27 cellular contexts compared by ENCODE assay signal in genomic region chr1:225749706-225750105, GRCh38.
"Had no signal": no experiment of that assay in that cellular context is flagged by ENCODE, and none has a peak within 500 bp of the region (broad histone marks: within the 10 kb centered on the region; RNA-seq: fewer than 3 reads in every experiment).

No MANE protein-coding gene starts in this region.

- H3K4me2 ChIP-seq: hepatocyte had no signal

- H3K9me3 Mint-ChIP-seq: memory B cell; naive thymus-derived CD4-positive, alpha-beta T cell; natural killer cell treated with Interleukin-12 subunit alpha and Interleukin-12 subunit beta and Interleukin-15 and Interleukin-18, amount 100 ng/mL, for 72 hours; neural crest cell; stimulated activated naive B cell treated with anti-CD40 and anti-IgM and Interleukin-4, amounts not matched to agents 10 μg/mL and 1 μg/mL and 100 μg/mL, for 72 hours had no signal

- ATAC-seq: mucosa of descending colon; naive thymus-derived CD4-positive, alpha-beta T cell; pancreas; right cardiac atrium; sciatic nerve; stimulated activated naive B cell treated with anti-CD40 and anti-IgM and Interleukin-4, amounts not matched to agents 10 μg/mL and 1 μg/mL and 100 μg/mL, for 72 hours; stimulated activated naive CD8-positive, alpha-beta T cell treated with anti-CD3 and anti-CD28 coated beads, Interleukin-15, Interleukin-2, amounts not matched to agents 100 U/mL and 50 U/mL, for 24 hours; upper lobe of right lung had no signal

- H3K27me3 ChIP-seq: hepatocyte, pancreas, stomach, testis, thyroid gland, upper lobe of right lung had no signal

- H3K36me3 ChIP-seq: left ventricle myocardium inferior, pancreas, prostate gland, stomach, thyroid gland, upper lobe of right lung had no signal

- H3K36me3 Mint-ChIP-seq: memory B cell; naive thymus-derived CD4-positive, alpha-beta T cell; natural killer cell treated with Interleukin-12 subunit alpha and Interleukin-12 subunit beta and Interleukin-15 and Interleukin-18, amount 100 ng/mL, for 72 hours; stimulated activated naive B cell treated with anti-CD40 and anti-IgM and Interleukin-4, amounts not matched to agents 10 μg/mL and 1 μg/mL and 100 μg/mL, for 72 hours had no signal

- H3K27ac ChIP-seq: hepatocyte, left ventricle myocardium inferior, pancreas, prostate gland, skin epidermis, stomach, testis, thyroid gland, upper lobe of right lung had no signal

- H3K4me1 ChIP-seq: prostate gland had no signal

- H3K79me2 ChIP-seq: hepatocyte had no signal

- H3K4me3 Mint-ChIP-seq: memory B cell; naive thymus-derived CD4-positive, alpha-beta T cell; natural killer cell treated with Interleukin-12 subunit alpha and Interleukin-12 subunit beta and Interleukin-15 and Interleukin-18, amount 100 ng/mL, for 72 hours; neural crest cell; stimulated activated naive B cell treated with anti-CD40 and anti-IgM and Interleukin-4, amounts not matched to agents 10 μg/mL and 1 μg/mL and 100 μg/mL, for 72 hours had no signal

- DNase-seq: islet precursor cell; left ventricle myocardium inferior; midbrain; mucosa of descending colon; naive thymus-derived CD4-positive, alpha-beta T cell; nucleus accumbens; pancreas; retina; right cardiac atrium; stimulated activated CD4-positive, alpha-beta T cell treated with anti-CD3 and anti-CD28 coated beads, Interleukin-12 subunit alpha, Interleukin-12 subunit beta, amount 100 ng/mL, for 4 hours; stimulated activated CD4-positive, alpha-beta T cell treated with anti-CD3 and anti-CD28 coated beads, Interleukin-15, amount 100 ng/mL, for 24 hours; stimulated activated CD4-positive, alpha-beta T cell treated with anti-CD3 and anti-CD28 coated beads, Interleukin-2, amount 100 ng/mL, for 24 hours; stimulated activated CD4-positive, alpha-beta T cell treated with anti-CD3 and anti-CD28 coated beads, Interleukin-4, amount 100 ng/mL, for 1 hour; stimulated activated naive B cell treated with anti-CD40 and anti-IgM and Interleukin-4, amounts not matched to agents 10 μg/mL and 1 μg/mL and 100 μg/mL, for 72 hours; stimulated activated naive CD8-positive, alpha-beta T cell treated with anti-CD3 and anti-CD28 coated beads, Interleukin-15, Interleukin-2, amounts not matched to agents 100 U/mL and 50 U/mL, for 24 hours; stomach; testis; thyroid gland; trophoblast cell; upper lobe of right lung had no signal

- H3K4me1 Mint-ChIP-seq: memory B cell; naive thymus-derived CD4-positive, alpha-beta T cell; stimulated activated naive B cell treated with anti-CD40 and anti-IgM and Interleukin-4, amounts not matched to agents 10 μg/mL and 1 μg/mL and 100 μg/mL, for 72 hours had no signal

- H3K27me3 Mint-ChIP-seq: memory B cell; natural killer cell treated with Interleukin-12 subunit alpha and Interleukin-12 subunit beta and Interleukin-15 and Interleukin-18, amount 100 ng/mL, for 72 hours; stimulated activated naive B cell treated with anti-CD40 and anti-IgM and Interleukin-4, amounts not matched to agents 10 μg/mL and 1 μg/mL and 100 μg/mL, for 72 hours had no signal

- H3K9me3 ChIP-seq: left ventricle myocardium inferior, mucosa of descending colon, pancreas, prostate gland, stomach, testis, thyroid gland, upper lobe of right lung had no signal

- H3K4me3 ChIP-seq: hepatocyte, left ventricle myocardium inferior, mucosa of descending colon, pancreas, prostate gland, skin epidermis, stomach, testis, thyroid gland, upper lobe of right lung had no signal

- H3K27ac Mint-ChIP-seq: memory B cell; naive thymus-derived CD4-positive, alpha-beta T cell; natural killer cell treated with Interleukin-12 subunit alpha and Interleukin-12 subunit beta and Interleukin-15 and Interleukin-18, amount 100 ng/mL, for 72 hours; stimulated activated naive B cell treated with anti-CD40 and anti-IgM and Interleukin-4, amounts not matched to agents 10 μg/mL and 1 μg/mL and 100 μg/mL, for 72 hours had no signal

- H2AFZ ChIP-seq: hepatocyte had no signal
